ENCODE assay signal across 1 cellular context in the genomic region with DNA sequence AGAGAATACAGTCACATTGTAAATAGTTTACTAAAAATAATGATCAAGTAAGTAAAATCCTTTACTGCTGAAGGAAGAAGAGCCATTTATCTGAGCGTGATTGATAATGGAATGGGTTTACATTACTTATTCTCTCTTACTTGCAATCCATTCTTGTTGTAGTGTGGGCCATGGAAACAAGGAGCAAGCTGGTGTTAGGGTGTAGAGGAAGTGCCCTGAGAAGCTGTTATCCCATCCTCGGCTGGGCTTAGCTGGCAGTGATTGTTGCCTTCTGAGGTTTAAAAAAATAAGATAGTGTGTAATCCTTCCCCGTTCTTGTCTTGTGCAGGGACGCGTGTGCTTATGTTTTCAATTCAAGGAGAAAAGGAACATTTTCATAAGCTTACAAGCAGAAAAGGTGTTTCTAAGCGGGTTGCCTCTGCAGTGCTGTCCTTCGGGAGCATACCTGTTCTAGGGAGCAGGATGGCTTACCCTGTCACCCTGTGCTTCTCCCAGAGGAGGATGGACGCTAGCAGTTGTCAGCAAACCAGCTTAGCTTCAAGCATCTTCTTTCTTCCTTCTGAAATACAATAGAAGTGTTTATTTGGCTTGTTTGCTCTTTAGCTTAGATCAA.
TF ChIP-seq lines count a peak whose summit lies in the region.

No MANE protein-coding gene starts in this region.

TF ChIP-seq in K562, 482 proteins besides CTCF, POLR2A, EP300 and RAD21 (continued from another document):
- no peak for TF ChIP-seq PRDM10 (IDR thresholded peaks at IDR 0.05; ENCODE audit: partially characterized antibody)
- TF ChIP-seq TAF15 (IDR thresholded peaks at IDR 0.05; ENCODE audit: low read depth, low read length) = no peak
- TF ChIP-seq LARP7 (IDR thresholded peaks at IDR 0.05) = no peak
- TF ChIP-seq, protein P1, sequence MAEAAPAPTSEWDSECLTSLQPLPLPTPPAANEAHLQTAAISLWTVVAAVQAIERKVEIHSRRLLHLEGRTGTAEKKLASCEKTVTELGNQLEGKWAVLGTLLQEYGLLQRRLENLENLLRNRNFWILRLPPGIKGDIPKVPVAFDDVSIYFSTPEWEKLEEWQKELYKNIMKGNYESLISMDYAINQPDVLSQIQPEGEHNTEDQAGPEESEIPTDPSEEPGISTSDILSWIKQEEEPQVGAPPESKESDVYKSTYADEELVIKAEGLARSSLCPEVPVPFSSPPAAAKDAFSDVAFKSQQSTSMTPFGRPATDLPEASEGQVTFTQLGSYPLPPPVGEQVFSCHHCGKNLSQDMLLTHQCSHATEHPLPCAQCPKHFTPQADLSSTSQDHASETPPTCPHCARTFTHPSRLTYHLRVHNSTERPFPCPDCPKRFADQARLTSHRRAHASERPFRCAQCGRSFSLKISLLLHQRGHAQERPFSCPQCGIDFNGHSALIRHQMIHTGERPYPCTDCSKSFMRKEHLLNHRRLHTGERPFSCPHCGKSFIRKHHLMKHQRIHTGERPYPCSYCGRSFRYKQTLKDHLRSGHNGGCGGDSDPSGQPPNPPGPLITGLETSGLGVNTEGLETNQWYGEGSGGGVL (CRISPR knock-in tag; IDR thresholded peaks at IDR 0.05) = no peak
- TF ChIP-seq, protein P2, sequence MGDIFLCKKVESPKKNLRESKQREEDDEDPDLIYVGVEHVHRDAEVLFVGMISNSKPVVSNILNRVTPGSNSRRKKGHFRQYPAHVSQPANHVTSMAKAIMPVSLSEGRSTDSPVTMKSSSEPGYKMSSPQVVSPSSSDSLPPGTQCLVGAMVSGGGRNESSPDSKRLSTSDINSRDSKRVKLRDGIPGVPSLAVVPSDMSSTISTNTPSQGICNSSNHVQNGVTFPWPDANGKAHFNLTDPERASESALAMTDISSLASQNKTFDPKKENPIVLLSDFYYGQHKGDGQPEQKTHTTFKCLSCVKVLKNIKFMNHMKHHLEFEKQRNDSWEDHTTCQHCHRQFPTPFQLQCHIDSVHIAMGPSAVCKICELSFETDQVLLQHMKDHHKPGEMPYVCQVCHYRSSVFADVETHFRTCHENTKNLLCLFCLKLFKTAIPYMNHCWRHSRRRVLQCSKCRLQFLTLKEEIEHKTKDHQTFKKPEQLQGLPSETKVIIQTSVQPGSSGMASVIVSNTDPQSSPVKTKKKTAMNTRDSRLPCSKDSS (IDR thresholded peaks at IDR 0.05; ENCODE audit: low read depth, partially characterized antibody) = no peak
- TF ChIP-seq, protein P3, sequence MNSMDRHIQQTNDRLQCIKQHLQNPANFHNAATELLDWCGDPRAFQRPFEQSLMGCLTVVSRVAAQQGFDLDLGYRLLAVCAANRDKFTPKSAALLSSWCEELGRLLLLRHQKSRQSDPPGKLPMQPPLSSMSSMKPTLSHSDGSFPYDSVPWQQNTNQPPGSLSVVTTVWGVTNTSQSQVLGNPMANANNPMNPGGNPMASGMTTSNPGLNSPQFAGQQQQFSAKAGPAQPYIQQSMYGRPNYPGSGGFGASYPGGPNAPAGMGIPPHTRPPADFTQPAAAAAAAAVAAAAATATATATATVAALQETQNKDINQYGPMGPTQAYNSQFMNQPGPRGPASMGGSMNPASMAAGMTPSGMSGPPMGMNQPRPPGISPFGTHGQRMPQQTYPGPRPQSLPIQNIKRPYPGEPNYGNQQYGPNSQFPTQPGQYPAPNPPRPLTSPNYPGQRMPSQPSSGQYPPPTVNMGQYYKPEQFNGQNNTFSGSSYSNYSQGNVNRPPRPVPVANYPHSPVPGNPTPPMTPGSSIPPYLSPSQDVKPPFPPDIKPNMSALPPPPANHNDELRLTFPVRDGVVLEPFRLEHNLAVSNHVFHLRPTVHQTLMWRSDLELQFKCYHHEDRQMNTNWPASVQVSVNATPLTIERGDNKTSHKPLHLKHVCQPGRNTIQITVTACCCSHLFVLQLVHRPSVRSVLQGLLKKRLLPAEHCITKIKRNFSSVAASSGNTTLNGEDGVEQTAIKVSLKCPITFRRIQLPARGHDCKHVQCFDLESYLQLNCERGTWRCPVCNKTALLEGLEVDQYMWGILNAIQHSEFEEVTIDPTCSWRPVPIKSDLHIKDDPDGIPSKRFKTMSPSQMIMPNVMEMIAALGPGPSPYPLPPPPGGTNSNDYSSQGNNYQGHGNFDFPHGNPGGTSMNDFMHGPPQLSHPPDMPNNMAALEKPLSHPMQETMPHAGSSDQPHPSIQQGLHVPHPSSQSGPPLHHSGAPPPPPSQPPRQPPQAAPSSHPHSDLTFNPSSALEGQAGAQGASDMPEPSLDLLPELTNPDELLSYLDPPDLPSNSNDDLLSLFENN (IDR thresholded peaks at IDR 0.05; ENCODE audit: low read depth in 2 of 2, low read length in 2 of 2) = no peak
- TF ChIP-seq PYGO2 (tag; IDR thresholded peaks at IDR 0.05) = no peak
- no peak for TF ChIP-seq POLR3G (IDR thresholded peaks at IDR 0.05; ENCODE audit: extremely low read depth, insufficient read length, insufficient replicate concordance)
- TF ChIP-seq ZBTB43 (CRISPR knock-in tag; IDR thresholded peaks at IDR 0.05) = no peak
- TF ChIP-seq, protein P4, sequence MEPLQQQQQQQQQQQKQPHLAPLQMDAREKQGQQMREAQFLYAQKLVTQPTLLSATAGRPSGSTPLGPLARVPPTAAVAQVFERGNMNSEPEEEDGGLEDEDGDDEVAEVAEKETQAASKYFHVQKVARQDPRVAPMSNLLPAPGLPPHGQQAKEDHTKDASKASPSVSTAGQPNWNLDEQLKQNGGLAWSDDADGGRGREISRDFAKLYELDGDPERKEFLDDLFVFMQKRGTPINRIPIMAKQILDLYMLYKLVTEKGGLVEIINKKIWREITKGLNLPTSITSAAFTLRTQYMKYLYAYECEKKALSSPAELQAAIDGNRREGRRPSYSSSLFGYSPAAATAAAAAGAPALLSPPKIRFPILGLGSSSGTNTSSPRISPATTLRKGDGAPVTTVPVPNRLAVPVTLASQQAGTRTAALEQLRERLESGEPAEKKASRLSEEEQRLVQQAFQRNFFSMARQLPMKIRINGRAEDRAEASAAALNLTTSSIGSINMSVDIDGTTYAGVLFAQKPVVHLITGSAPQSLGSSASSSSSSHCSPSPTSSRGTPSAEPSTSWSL (CRISPR knock-in tag; IDR thresholded peaks at IDR 0.05; ENCODE audit: borderline replicate concordance) = no peak
- no peak for TF ChIP-seq NR2C2 (CRISPR knock-in tag; IDR thresholded peaks at IDR 0.05)
- no peak for TF ChIP-seq NR2C2 (tag; IDR thresholded peaks at IDR 0.05)
TF ChIP-seq in K562: peak in this region for 0.
